Comparison of ENCODE assay signal across 12 cellular contexts in genomic region chr12:108727868-108728735, GRCh38. TPM values are rescaled to one million over a fixed set of nuclear protein-coding genes. Genes with fewer than 3 reads are reported as not detected.
A peak's percentile ranks its signal among the peaks of the same experiment; 100 is the strongest.
DNase-seq lines count a peak whose midpoint lies in the region; ATAC-seq and TF ChIP-seq lines count a peak whose summit lies in the region.
"Had no signal": no experiment of that assay in that cellular context is flagged by ENCODE, and none has a peak within 500 bp of the region (broad histone marks: within the 10 kb centered on the region; RNA-seq: fewer than 3 reads in every experiment).

No MANE protein-coding gene starts in this region.

- peaks cover 73% of the 10 kb centered on the region for H4K20me1 ChIP-seq in smooth muscle cell (ENCODE audit: low read depth)

- H3K27me3 ChIP-seq in smooth muscle cell (ENCODE audit: low read depth), result no peaks in the 10 kb centered on the region
- H3K27me3 ChIP-seq: body of pancreas had no signal

- no peaks in the 10 kb centered on the region for H3K9me3 ChIP-seq in smooth muscle cell (replicated peaks; ENCODE audit: low read depth)
- H3K9me3 ChIP-seq: body of pancreas had no signal

- POLR2A ChIA-PET in activated B cell treated with CpG ODN at 0.5 μM for 24 hours (lab: Charles Lee), result interaction anchor here (0.9 to 1.1 kb wide), 3 partner anchors 11 to 58 kb away, joined by 3 read pairs; no protein-coding TSS in a partner anchor

- no peak overlapping the region for H3K9ac ChIP-seq in smooth muscle cell (ENCODE audit: low read depth)

- peak overlapping the region; percentile 92 for H3K4me2 ChIP-seq in smooth muscle cell

- H3K27ac Mint-ChIP-seq in activated B cell treated with CpG ODN at 0.5 μM for 24 hours, result no peak overlapping the region
- H3K27ac Mint-ChIP-seq in immature natural killer cell, result peak overlapping the region in 4 of 6 donors; percentile 9 to 70 (median 28)

- 76% methylated on average over 7 of the region's 7 CpGs for WGBS in smooth muscle cell (ENCODE audit: low lambda C conversion rate)

- peaks cover 66% of the 10 kb centered on the region for H3K4me1 Mint-ChIP-seq in activated B cell treated with CpG ODN at 0.5 μM for 24 hours
- peaks cover 51 to 63% of the 10 kb centered on the region in 2 donors for H3K4me1 Mint-ChIP-seq in immature natural killer cell

- TF ChIP-seq CTCF in activated B cell treated with CpG ODN at 0.5 μM for 24 hours (IDR thresholded peaks at IDR 0.05), result no peak
- TF ChIP-seq CTCF in smooth muscle cell (IDR thresholded peaks at IDR 0.05; ENCODE audit: borderline replicate concordance, insufficient read depth, poor library complexity, severe bottlenecking), result no peak

- H3K4me1 ChIP-seq in smooth muscle cell (ENCODE audit: low read depth), result peaks cover 41% of the 10 kb centered on the region

- CTCF ChIA-PET in activated B cell treated with CpG ODN at 0.5 μM for 24 hours (lab: Charles Lee), result no interaction called here

- DNase-seq in EL, result peak; percentile 41
- DNase-seq in activated B cell treated with CpG ODN at 0.5 μM for 24 hours, result no peak
- no peak for DNase-seq in immature natural killer cell
- DNase-seq in smooth muscle cell (lab: John Stamatoyannopoulos, UW; ENCODE audit: unreplicated experiment), result no peak
- DNase-seq in NCI-H2196 treated with DMSO at 0.1 percent for 48 hours (lab: John Stamatoyannopoulos, UW; ENCODE audit: unreplicated experiment), result no peak
- DNase-seq in DMS 273 (lab: John Stamatoyannopoulos, UW; ENCODE audit: unreplicated experiment), result no peak
- DNase-seq: body of pancreas, NCI-H146, T-helper 9 cell had no signal

- H3K36me3 ChIP-seq in smooth muscle cell (ENCODE audit: low read depth), result no peaks in the 10 kb centered on the region

- ATAC-seq in activated B cell treated with CpG ODN at 0.5 μM for 24 hours (ENCODE audit: low read depth) (no peak), HG03460 (IDR thresholded peaks at IDR 0.05; ENCODE audit: unreplicated experiment) (no peak), HG02642 (IDR thresholded peaks at IDR 0.05; ENCODE audit: poor library complexity, unreplicated experiment) (no peak)
- ATAC-seq: body of pancreas had no signal

- H3K4me3 Mint-ChIP-seq in activated B cell treated with CpG ODN at 0.5 μM for 24 hours (peak overlapping the region; percentile 11), immature natural killer cell (peak overlapping the region in 1 of 5 donors; percentile 5)

- H3K27me3 Mint-ChIP-seq in activated B cell treated with CpG ODN at 0.5 μM for 24 hours (no peaks in the 10 kb centered on the region), immature natural killer cell (ENCODE audit: low read depth in 3 of 3) (peaks cover 12 to 20% (median 12%) of the 10 kb centered on the region in 3 donors)

- peak overlapping the region; percentile 96 for H3K4me3 ChIP-seq in smooth muscle cell
- H3K4me3 ChIP-seq: body of pancreas, lung had no signal

- H3K9me3 Mint-ChIP-seq in activated B cell treated with CpG ODN at 0.5 μM for 24 hours, result no peaks in the 10 kb centered on the region
- H3K9me3 Mint-ChIP-seq in immature natural killer cell, result no peaks in the 10 kb centered on the region

- no peak overlapping the region for H2AFZ ChIP-seq in smooth muscle cell (ENCODE audit: low read depth)

- H3K36me3 Mint-ChIP-seq in activated B cell treated with CpG ODN at 0.5 μM for 24 hours (ENCODE audit: low read depth) (peaks cover 8% of the 10 kb centered on the region), immature natural killer cell (no peaks in the 10 kb centered on the region)

- intact Hi-C loops in activated B cell treated with CpG ODN at 0.5 μM for 24 hours (cut with micrococcal nuclease), result no loop called here

- H3K27ac ChIP-seq in smooth muscle cell (ENCODE audit: low read depth), result peak overlapping the region; percentile 93

- peaks cover 29% of the 10 kb centered on the region for H3F3A ChIP-seq in smooth muscle cell (ENCODE audit: low read depth)

- peaks cover 72% of the 10 kb centered on the region for H3K79me2 ChIP-seq in smooth muscle cell (ENCODE audit: low read depth)

RNA-seq across cellular contexts. Expression of gene CORO1C, which starts 3.2 kb away (rescaled TPM):
- 68.3 and 69.4 TPM in 2 replicates for total RNA-seq in activated B cell treated with CpG ODN at 0.5 μM for 24 hours
- polyA plus RNA-seq in immature natural killer cell, result 10 to 100 TPM; 31.8 to 80.0 (median 32.1) TPM
- total RNA-seq in smooth muscle cell, result 136 and 145 TPM in 2 replicates
- 96.7 and 107 TPM in 2 replicates for polyA plus RNA-seq in smooth muscle cell
